28 cellular contexts compared by ENCODE assay signal in the genomic region with DNA sequence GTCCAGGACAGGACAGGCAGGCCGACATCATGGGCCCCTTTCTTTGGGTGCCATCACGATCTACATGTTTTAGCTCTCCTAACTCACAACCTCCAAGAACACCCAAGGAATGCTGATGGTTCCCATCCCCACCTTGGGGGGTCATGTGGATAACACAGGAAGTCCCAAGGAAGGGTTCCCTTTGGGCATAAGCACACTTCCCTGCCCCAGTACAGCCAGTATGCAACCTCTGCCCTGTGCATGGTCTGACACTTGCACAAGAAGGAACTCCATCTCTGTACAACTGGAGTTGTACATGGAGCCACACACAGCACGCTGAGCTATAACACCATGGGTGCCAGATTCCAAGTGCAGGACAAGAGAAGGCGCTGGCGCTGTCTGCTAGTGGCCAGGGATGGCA. TPM values are rescaled to one million over a fixed set of nuclear protein-coding genes. Genes with fewer than 3 reads are reported as not detected.
"Had no signal": no experiment of that assay in that cellular context is flagged by ENCODE, and none has a peak within 500 bp of the region (broad histone marks: within the 10 kb centered on the region; RNA-seq: fewer than 3 reads in every experiment).

No MANE protein-coding gene starts in this region.

- H3K27me3 ChIP-seq: gastroesophageal sphincter, hepatocyte, uterus had no signal

- H3K27ac ChIP-seq: coronary artery, gastroesophageal sphincter, skin epidermis, thoracic aorta, uterus had no signal

- H3K4me1 Mint-ChIP-seq: activated CD4-positive, alpha-beta T cell treated with anti-CD3 and anti-CD28 coated beads for 36 hours; mesothelial cell of epicardium; naive B cell had no signal

- H2AFZ ChIP-seq: hepatocyte had no signal

- H3K4me1 ChIP-seq: gastroesophageal sphincter, uterus had no signal

- H3K36me3 Mint-ChIP-seq: activated naive CD8-positive, alpha-beta T cell; mesothelial cell of epicardium; naive B cell had no signal

- ATAC-seq: activated CD4-positive, alpha-beta T cell treated with anti-CD3 and anti-CD28 coated beads for 36 hours; gastroesophageal sphincter; sciatic nerve; stimulated activated naive CD8-positive, alpha-beta T cell treated with anti-CD3 and anti-CD28 coated beads, Interleukin-15, Interleukin-2, amounts not matched to agents 100 U/mL and 50 U/mL, for 24 hours had no signal

- H3K9me3 Mint-ChIP-seq: mesothelial cell of epicardium; naive B cell; T-helper 2 cell treated with Interferon-gamma antibody and Interleukin-4, amounts not matched to agents 5 μg/mL and 100 μg/mL, for 36 hours had no signal

- H3K27ac Mint-ChIP-seq: activated CD4-positive, alpha-beta T cell treated with anti-CD3 and anti-CD28 coated beads for 36 hours; activated naive CD8-positive, alpha-beta T cell; mesothelial cell of epicardium; T-helper 2 cell treated with Interferon-gamma antibody and Interleukin-4, amounts not matched to agents 5 μg/mL and 100 μg/mL, for 36 hours had no signal

- H3K79me2 ChIP-seq: hepatocyte had no signal

- H3K27me3 Mint-ChIP-seq: activated CD4-positive, alpha-beta T cell treated with anti-CD3 and anti-CD28 coated beads for 36 hours; activated naive CD8-positive, alpha-beta T cell had no signal

- DNase-seq: activated CD4-positive, alpha-beta T cell treated with anti-CD3 and anti-CD28 coated beads for 36 hours; activated CD4-positive, CD25-positive, alpha-beta regulatory T cell; activated effector memory CD4-positive, alpha-beta T cell treated with Interleukin-2 at 50 U/mL for 16 hours; activated naive CD4-positive, alpha-beta T cell treated with Interleukin-2 at 50 U/mL for 16 hours; anterior cingulate cortex; effector memory CD4-positive, alpha-beta T cell; left cardiac atrium; naive B cell; posterior cingulate gyrus; stimulated activated CD4-positive, alpha-beta T cell treated with anti-CD3 and anti-CD28 coated beads, Interleukin-12 subunit alpha, Interleukin-12 subunit beta, amount 100 ng/mL, for 4 hours; stimulated activated CD4-positive, alpha-beta T cell treated with anti-CD3 and anti-CD28 coated beads, Interleukin-4, amount 100 ng/mL, for 1 hour; stimulated activated naive CD8-positive, alpha-beta T cell treated with anti-CD3 and anti-CD28 coated beads, Interleukin-15, Interleukin-2, amounts not matched to agents 100 U/mL and 50 U/mL, for 24 hours; T-helper 1 cell; trophoblast cell; uterus had no signal

- H3K4me3 Mint-ChIP-seq: activated CD4-positive, alpha-beta T cell treated with anti-CD3 and anti-CD28 coated beads for 36 hours; activated naive CD8-positive, alpha-beta T cell; mesothelial cell of epicardium; naive B cell; T-helper 2 cell treated with Interferon-gamma antibody and Interleukin-4, amounts not matched to agents 5 μg/mL and 100 μg/mL, for 36 hours had no signal

- H3K36me3 ChIP-seq: gastroesophageal sphincter, thoracic aorta, uterus had no signal

- H3K9me3 ChIP-seq: gastroesophageal sphincter, thoracic aorta, uterus had no signal

- H3K4me2 ChIP-seq: hepatocyte had no signal

- H3K4me3 ChIP-seq: coronary artery, dorsolateral prefrontal cortex, gastroesophageal sphincter, hepatocyte, skin epidermis, thoracic aorta, uterus had no signal

RNA-seq across cellular contexts. Expression of gene MAT1A, which starts 11.0 kb away (rescaled TPM):
- total RNA-seq: activated CD4-positive, alpha-beta T cell treated with anti-CD3 and anti-CD28 coated beads for 36 hours; epithelial cell of proximal tubule; gastroesophageal sphincter; omental fat pad; sciatic nerve; subcutaneous adipose tissue; thoracic aorta had no signal
